Comparison of ENCODE assay signal across 2 cellular contexts in genomic region chr11:134170177-134170908, GRCh38.
TF ChIP-seq lines count a peak whose summit lies in the region.

No MANE protein-coding gene starts in this region.

TF ChIP-seq in liver, 16 proteins besides CTCF, POLR2A, EP300 and RAD21 (continued from another document):
- TF ChIP-seq FOXA1 (IDR thresholded peaks at IDR 0.05), result no peak
- no peak for TF ChIP-seq REST (IDR thresholded peaks at IDR 0.05)
- TF ChIP-seq, protein P1, sequence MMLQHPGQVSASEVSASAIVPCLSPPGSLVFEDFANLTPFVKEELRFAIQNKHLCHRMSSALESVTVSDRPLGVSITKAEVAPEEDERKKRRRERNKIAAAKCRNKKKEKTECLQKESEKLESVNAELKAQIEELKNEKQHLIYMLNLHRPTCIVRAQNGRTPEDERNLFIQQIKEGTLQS (IDR thresholded peaks at IDR 0.05), result no peak
- TF ChIP-seq RXRA (IDR thresholded peaks at IDR 0.05), result peak; percentile 55
- no peak for TF ChIP-seq TAF1 (conservative IDR thresholded peaks at IDR 0.05)
- no peak for TF ChIP-seq HNF4G (IDR thresholded peaks at IDR 0.05)
- no peak for TF ChIP-seq JUND (IDR thresholded peaks at IDR 0.05)
- no peak for TF ChIP-seq YY1 (IDR thresholded peaks at IDR 0.05)
- TF ChIP-seq NR2F2 (IDR thresholded peaks at IDR 0.05), result no peak
- TF ChIP-seq GABPA (IDR thresholded peaks at IDR 0.05 in 1 of 2, conservative IDR thresholded peaks at IDR 0.05 in 1 of 2), result no peak
- peak; percentile 44 to 65 for TF ChIP-seq HNF4A (conservative IDR thresholded peaks at IDR 0.05)
- TF ChIP-seq ZBTB33 (IDR thresholded peaks at IDR 0.05), result no peak
- TF ChIP-seq FOXA2 (IDR thresholded peaks at IDR 0.05), result no peak
TF ChIP-seq in liver: peak in this region for 3.

TF ChIP-seq in HepG2, 621 proteins besides CTCF, POLR2A, EP300 and RAD21 (continued from another document):
- TF ChIP-seq PATZ1 (CRISPR knock-in tag; IDR thresholded peaks at IDR 0.05) (no peak), REPIN1 (CRISPR knock-in tag; IDR thresholded peaks at IDR 0.05; ENCODE audit: borderline replicate concordance, low read depth) (no peak), ZUFSP (CRISPR knock-in tag; IDR thresholded peaks at IDR 0.05; ENCODE audit: borderline replicate concordance) (no peak)
